In the genomic region with DNA sequence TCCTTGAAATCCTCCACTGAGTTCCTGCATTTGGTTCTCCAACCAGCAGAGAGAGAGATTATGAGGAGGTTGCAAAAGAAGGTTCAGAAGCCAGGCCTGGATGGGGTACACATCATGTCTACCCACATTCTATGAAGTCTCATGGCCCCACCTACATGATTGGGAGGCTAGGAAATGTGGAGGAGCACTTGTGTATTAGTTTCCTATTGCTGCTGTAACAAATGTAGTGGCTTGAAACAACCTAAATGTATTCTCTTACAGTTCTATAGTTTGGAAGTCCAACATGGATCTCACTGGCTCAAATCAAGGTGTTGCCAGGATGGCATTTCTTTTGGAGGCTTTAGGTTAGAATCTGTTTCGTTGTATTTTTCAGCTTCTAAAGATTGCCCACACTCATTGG, we compare ENCODE assay signal across 22 cellular contexts.
"Had no signal": no experiment of that assay in that cellular context is flagged by ENCODE, and none has a peak within 500 bp of the region (broad histone marks: within the 10 kb centered on the region; RNA-seq: fewer than 3 reads in every experiment).

No MANE protein-coding gene starts in this region.

- ATAC-seq: foreskin keratinocyte, heart right ventricle, left cardiac atrium, left lung, left ventricle myocardium superior, lower lobe of right lung, mucosa of descending colon had no signal

- H3K27me3 ChIP-seq: dorsolateral prefrontal cortex, esophagus muscularis mucosa, foreskin keratinocyte, heart right ventricle, left lung had no signal

- FAIRE-seq: colon, endothelial cell of umbilical vein, frontal cortex, islet of Langerhans had no signal

- H3K9me3 ChIP-seq: esophagus muscularis mucosa, heart right ventricle, left lung, lower lobe of right lung, mucosa of descending colon had no signal

- H3K4me3 ChIP-seq: coronary artery, dorsolateral prefrontal cortex, esophagus muscularis mucosa, heart right ventricle, left lung, lower lobe of right lung, mucosa of descending colon had no signal

- H3K27ac ChIP-seq: coronary artery, dorsolateral prefrontal cortex, foreskin keratinocyte, heart right ventricle, lower lobe of right lung had no signal

- H3K36me3 ChIP-seq: esophagus muscularis mucosa, heart right ventricle, left lung, lower lobe of right lung had no signal

- DNase-seq: dermis blood vessel endothelial cell; dorsolateral prefrontal cortex; effector CD4-positive, alpha-beta T cell; effector memory CD4-positive, alpha-beta T cell; foreskin keratinocyte; glutamatergic neuron; head of caudate nucleus; heart right ventricle; hippocampal formation; left cardiac atrium; left lung; left ventricle myocardium superior; lower lobe of right lung; mesenchymal stem cell; mucosa of descending colon; naive B cell had no signal
